32 cellular contexts compared by ENCODE assay signal in genomic region chr10:69404786-69405185, GRCh38. TPM values are rescaled to one million over a fixed set of nuclear protein-coding genes. Genes with fewer than 3 reads are reported as not detected.
DNase-seq lines count a peak whose midpoint lies in the region; ATAC-seq and TF ChIP-seq lines count a peak whose summit lies in the region.
"Had no signal": no experiment of that assay in that cellular context is flagged by ENCODE, and none has a peak within 500 bp of the region (broad histone marks: within the 10 kb centered on the region; RNA-seq: fewer than 3 reads in every experiment).

No MANE protein-coding gene starts in this region.

- H3K4me3 ChIP-seq in ascending aorta (no peak overlapping the region), sigmoid colon (no peak overlapping the region), BE2C (ENCODE audit: low read depth, low read length) (no peak overlapping the region)
- H3K4me3 ChIP-seq: psoas muscle had no signal

- 87 to 91% methylated on average over 10 of the region's 10 CpGs for WGBS in sigmoid colon, 2 donors

- H3K27ac ChIP-seq in ascending aorta = peak overlapping the region; percentile 83 to 95
- H3K27ac ChIP-seq in sigmoid colon = peak overlapping the region; percentile 88 to 97 (median 94)
- H3K27ac ChIP-seq: psoas muscle had no signal

- H3K27me3 ChIP-seq in ascending aorta (no peaks in the 10 kb centered on the region), sigmoid colon (no peaks in the 10 kb centered on the region), BE2C (no peaks in the 10 kb centered on the region)

- no peak for TF ChIP-seq CTCF in natural killer cell (IDR thresholded peaks at IDR 0.05)
- TF ChIP-seq CTCF in ascending aorta (IDR thresholded peaks at IDR 0.05) = no peak
- no peak for TF ChIP-seq CTCF in sigmoid colon (IDR thresholded peaks at IDR 0.05)
- TF ChIP-seq CTCF in BE2C (IDR thresholded peaks at IDR 0.05; ENCODE audit: low read depth, low read length) = no peak

- H3K36me3 ChIP-seq in ascending aorta = peaks cover 32 to 40% of the 10 kb centered on the region in 2 donors
- H3K36me3 ChIP-seq in sigmoid colon = peaks cover 14 to 64% (median 21%) of the 10 kb centered on the region in 4 donors
- peaks cover 20% of the 10 kb centered on the region for H3K36me3 ChIP-seq in BE2C

- intact Hi-C loops in natural killer cell (cut with micrococcal nuclease) (loop anchor here (5.0 kb wide), 2 partner anchors 103 to 447 kb away; partner anchors contain the start of gene DDX21), ascending aorta (cut with DNase I) (loop anchor here (5.0 kb wide), 3 partner anchors 228 to 412 kb away; partner anchors contain the start of gene FAM241B), sigmoid colon (cut with DNase I) (loop anchor here (10.0 kb wide), 1 partner anchor 230 kb away; the partner anchor contains the start of gene FAM241B)

- H3K4me3 Mint-ChIP-seq in natural killer cell treated with Interleukin-12 subunit alpha and Interleukin-12 subunit beta and Interleukin-15 and Interleukin-18, amount 100 ng/mL, for 72 hours = no peak overlapping the region
- H3K4me3 Mint-ChIP-seq in natural killer cell = no peak overlapping the region
- no peak overlapping the region for H3K4me3 Mint-ChIP-seq in T-helper 2 cell treated with Interferon-gamma antibody and Interleukin-4, amounts not matched to agents 5 μg/mL and 100 μg/mL, for 36 hours
- H3K4me3 Mint-ChIP-seq: activated CD4-positive, alpha-beta T cell treated with anti-CD3 and anti-CD28 coated beads for 36 hours; activated T-cell treated with anti-CD3 and anti-CD28 coated beads, Interleukin-2, amount 50 U/mL, for 4 hours; stimulated activated naive CD8-positive, alpha-beta T cell treated with anti-CD3 and anti-CD28 coated beads, Interleukin-15, amount 100 ng/mL, for 72 hours had no signal

- no peak for TF ChIP-seq EP300 in sigmoid colon (IDR thresholded peaks at IDR 0.05)

- DNase-seq in natural killer cell treated with Interleukin-12 subunit alpha and Interleukin-12 subunit beta and Interleukin-15 and Interleukin-18, amount 100 ng/mL, for 72 hours (ENCODE audit: low spot score) = peak; percentile 37
- no peak for DNase-seq in natural killer cell
- no peak for DNase-seq in ascending aorta (ENCODE audit: low spot score in 2 of 2)
- no peak for DNase-seq in sigmoid colon
- no peak for DNase-seq in T-helper 2 cell treated with Interferon-gamma antibody and Interleukin-4, amounts not matched to agents 5 μg/mL and 100 μg/mL, for 36 hours (ENCODE audit: low spot score)
- no peak for DNase-seq in BE2C
- DNase-seq in HuH-7 (ENCODE audit: low spot score) = no peak
- DNase-seq: activated CD4-positive, alpha-beta T cell treated with anti-CD3 and anti-CD28 coated beads for 36 hours; activated CD8-positive, alpha-beta memory T cell treated with anti-CD3 and anti-CD28 coated beads for 24 hours; activated naive CD4-positive, alpha-beta T cell; activated T-cell treated with anti-CD3 and anti-CD28 coated beads, Interleukin-2, amount 50 U/mL, for 4 hours; C1 segment of cervical spinal cord; Calu3; DND-41; effector memory CD4-positive, alpha-beta T cell; foreskin melanocyte; hippocampal formation; Karpas-422; MV-4-11; naive B cell; NCI-H1436 treated with DMSO at 0.1 percent for 48 hours; NCI-H2107; NCI-H774; occipital lobe; psoas muscle; RPMI8226; SK-N-SH; stimulated activated naive CD8-positive, alpha-beta T cell treated with anti-CD3 and anti-CD28 coated beads, Interleukin-15, amount 100 ng/mL, for 72 hours; T-helper 2 cell; trophoblast cell had no signal

- no peak for ATAC-seq in natural killer cell treated with Interleukin-12 subunit alpha and Interleukin-12 subunit beta and Interleukin-15 and Interleukin-18, amount 100 ng/mL, for 72 hours
- no peak for ATAC-seq in natural killer cell
- ATAC-seq: activated CD4-positive, alpha-beta T cell treated with anti-CD3 and anti-CD28 coated beads for 36 hours; activated T-cell treated with anti-CD3 and anti-CD28 coated beads, Interleukin-2, amount 50 U/mL, for 4 hours; HCT116; psoas muscle; stimulated activated naive CD8-positive, alpha-beta T cell treated with anti-CD3 and anti-CD28 coated beads, Interleukin-15, amount 100 ng/mL, for 72 hours had no signal

- H3K9me3 Mint-ChIP-seq in natural killer cell treated with Interleukin-12 subunit alpha and Interleukin-12 subunit beta and Interleukin-15 and Interleukin-18, amount 100 ng/mL, for 72 hours = no peaks in the 10 kb centered on the region
- no peaks in the 10 kb centered on the region for H3K9me3 Mint-ChIP-seq in natural killer cell
- H3K9me3 Mint-ChIP-seq in T-helper 2 cell treated with Interferon-gamma antibody and Interleukin-4, amounts not matched to agents 5 μg/mL and 100 μg/mL, for 36 hours = no peaks in the 10 kb centered on the region
- H3K9me3 Mint-ChIP-seq: activated T-cell treated with anti-CD3 and anti-CD28 coated beads, Interleukin-2, amount 50 U/mL, for 4 hours; stimulated activated naive CD8-positive, alpha-beta T cell treated with anti-CD3 and anti-CD28 coated beads, Interleukin-15, amount 100 ng/mL, for 72 hours had no signal

- H3K4me1 Mint-ChIP-seq in natural killer cell treated with Interleukin-12 subunit alpha and Interleukin-12 subunit beta and Interleukin-15 and Interleukin-18, amount 100 ng/mL, for 72 hours (ENCODE audit: low read depth in 2 of 2) = peaks cover 6 to 12% of the 10 kb centered on the region in 2 donors
- H3K4me1 Mint-ChIP-seq in natural killer cell = peaks cover 7 to 19% of the 10 kb centered on the region in 2 donors
- peaks cover 13% of the 10 kb centered on the region for H3K4me1 Mint-ChIP-seq in T-helper 2 cell treated with Interferon-gamma antibody and Interleukin-4, amounts not matched to agents 5 μg/mL and 100 μg/mL, for 36 hours (ENCODE audit: low read depth)

- H3K36me3 Mint-ChIP-seq in natural killer cell treated with Interleukin-12 subunit alpha and Interleukin-12 subunit beta and Interleukin-15 and Interleukin-18, amount 100 ng/mL, for 72 hours = no peaks in the 10 kb centered on the region
- H3K36me3 Mint-ChIP-seq in natural killer cell = no peaks in the 10 kb centered on the region
- H3K36me3 Mint-ChIP-seq in T-helper 2 cell treated with Interferon-gamma antibody and Interleukin-4, amounts not matched to agents 5 μg/mL and 100 μg/mL, for 36 hours (ENCODE audit: low read depth) = peaks cover 30% of the 10 kb centered on the region

- no peaks in the 10 kb centered on the region for H3K9me3 ChIP-seq in ascending aorta
- H3K9me3 ChIP-seq in sigmoid colon = no peaks in the 10 kb centered on the region
- H3K9me3 ChIP-seq in BE2C = no peaks in the 10 kb centered on the region
- H3K9me3 ChIP-seq: psoas muscle, SK-N-SH had no signal

- H3K4me1 ChIP-seq in ascending aorta (peaks cover 5 to 26% of the 10 kb centered on the region in 2 donors), sigmoid colon (peaks cover 0 to 71% (median 63%) of the 10 kb centered on the region in 4 donors), BE2C (peaks cover 11% of the 10 kb centered on the region)

- TF ChIP-seq POLR2A in sigmoid colon (IDR thresholded peaks at IDR 0.05) = no peak

- H3K27me3 Mint-ChIP-seq in natural killer cell treated with Interleukin-12 subunit alpha and Interleukin-12 subunit beta and Interleukin-15 and Interleukin-18, amount 100 ng/mL, for 72 hours = no peaks in the 10 kb centered on the region
- no peaks in the 10 kb centered on the region for H3K27me3 Mint-ChIP-seq in natural killer cell (ENCODE audit: low read depth in 2 of 2)
- H3K27me3 Mint-ChIP-seq in T-helper 2 cell treated with Interferon-gamma antibody and Interleukin-4, amounts not matched to agents 5 μg/mL and 100 μg/mL, for 36 hours (ENCODE audit: low read depth) = no peaks in the 10 kb centered on the region
- H3K27me3 Mint-ChIP-seq: activated CD4-positive, alpha-beta T cell treated with anti-CD3 and anti-CD28 coated beads for 36 hours; stimulated activated naive CD8-positive, alpha-beta T cell treated with anti-CD3 and anti-CD28 coated beads, Interleukin-15, amount 100 ng/mL, for 72 hours had no signal

- H3K27ac Mint-ChIP-seq in natural killer cell treated with Interleukin-12 subunit alpha and Interleukin-12 subunit beta and Interleukin-15 and Interleukin-18, amount 100 ng/mL, for 72 hours = peak overlapping the region in 1 of 2 donors; percentile 1
- no peak overlapping the region for H3K27ac Mint-ChIP-seq in natural killer cell
- no peak overlapping the region for H3K27ac Mint-ChIP-seq in T-helper 2 cell treated with Interferon-gamma antibody and Interleukin-4, amounts not matched to agents 5 μg/mL and 100 μg/mL, for 36 hours
- H3K27ac Mint-ChIP-seq: stimulated activated naive CD8-positive, alpha-beta T cell treated with anti-CD3 and anti-CD28 coated beads, Interleukin-15, amount 100 ng/mL, for 72 hours had no signal

RNA-seq across cellular contexts. Expression of gene TACR2, which starts 11.9 kb away (rescaled TPM):
- not detected for total RNA-seq in natural killer cell treated with Interleukin-12 subunit alpha and Interleukin-12 subunit beta and Interleukin-15 and Interleukin-18, amount 100 ng/mL, for 72 hours
- total RNA-seq in natural killer cell (not detected), ascending aorta (not detected), sigmoid colon (100 to 1,000 TPM; 161 to 184 (median 170) TPM)
- 10 to 100 TPM in 1 of 3 donors, 1 to 10 TPM in 1, not detected in 1; 6.0 to 14.4 TPM for polyA plus RNA-seq in sigmoid colon
- 0.56 TPM for polyA plus RNA-seq in BE2C (2012; ENCODE audit: insufficient read depth, insufficient read length, low read depth)
- total RNA-seq: activated CD4-positive, alpha-beta T cell treated with anti-CD3 and anti-CD28 coated beads for 36 hours had no signal
- polyA plus RNA-seq: AG04450 had no signal

RNA-seq across cellular contexts. Expression of gene TSPAN15, which starts 46.5 kb away (rescaled TPM):
- total RNA-seq in natural killer cell treated with Interleukin-12 subunit alpha and Interleukin-12 subunit beta and Interleukin-15 and Interleukin-18, amount 100 ng/mL, for 72 hours = 1 to 10 TPM; 1.2 to 1.4 TPM
- total RNA-seq in natural killer cell (1 to 10 TPM; 1.3 to 3.9 (median 2.1) TPM), ascending aorta (31.9 TPM), sigmoid colon (10 to 100 TPM; 55.4 to 76.4 (median 67.4) TPM)
- 100 to 1,000 TPM in 1 of 3 donors, 10 to 100 TPM in 2; 43.0 to 100 (median 70.9) TPM for polyA plus RNA-seq in sigmoid colon
- 69.9 TPM for polyA plus RNA-seq in BE2C (2012; ENCODE audit: insufficient read depth, insufficient read length, low read depth)

Comparison
In these comparisons a context has a peak if more than half of its experiments do, and no peak if none do; other contexts are left out.
1. RNA of gene TACR2, which starts 11.9 kb away (total RNA-seq): 161 to 184 TPM in sigmoid colon; not detected in natural killer cell treated with Interleukin-12 subunit alpha and Interleukin-12 subunit beta and Interleukin-15 and Interleukin-18, amount 100 ng/mL, for 72 hours, not detected in natural killer cell and not detected in ascending aorta (single experiment); every median in the first group is over 100 times any median in the second.